1 cellular context compared by ENCODE assay signal in the genomic region with DNA sequence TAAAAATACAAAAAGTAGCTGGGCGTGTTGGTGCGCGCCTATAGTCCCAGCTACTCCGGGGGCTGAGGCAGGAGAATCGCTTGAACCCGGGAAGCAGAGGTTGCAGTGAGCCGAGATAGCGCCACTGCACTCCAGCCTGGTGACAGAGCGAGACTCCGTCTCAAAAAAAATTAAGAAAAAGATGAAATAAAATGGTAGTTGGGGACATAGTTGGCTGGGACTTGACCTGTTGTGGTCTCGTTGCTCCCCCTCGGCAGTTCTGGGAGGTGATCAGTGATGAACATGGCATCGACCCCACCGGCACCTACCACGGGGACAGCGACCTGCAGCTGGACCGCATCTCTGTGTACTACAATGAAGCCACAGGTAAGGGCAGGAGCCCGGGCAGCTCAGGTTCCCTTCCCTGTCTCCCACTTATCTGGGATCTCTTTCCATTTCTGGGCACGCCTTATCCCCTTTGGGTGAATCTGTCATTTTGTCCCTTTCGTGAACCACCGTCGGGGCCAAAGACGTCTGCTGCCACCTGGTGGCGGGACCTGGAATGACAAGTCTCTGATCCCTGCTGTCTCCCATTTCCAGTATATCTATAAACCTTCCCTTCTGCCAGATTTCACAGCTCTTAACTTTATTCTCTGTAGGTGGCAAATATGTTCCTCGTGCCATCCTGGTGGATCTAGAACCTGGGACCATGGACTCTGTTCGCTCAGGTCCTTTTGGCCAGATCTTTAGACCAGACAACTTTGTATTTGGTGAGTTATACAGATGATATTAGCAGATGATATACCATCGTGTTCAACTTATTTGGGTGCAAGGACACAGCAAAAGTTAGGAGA.
TF ChIP-seq lines count a peak whose summit lies in the region.

No MANE protein-coding gene starts in this region.

TF ChIP-seq in HepG2, 621 proteins besides CTCF, POLR2A, EP300 and RAD21 (continued from another document and continues in another):
- TF ChIP-seq, protein P1, sequence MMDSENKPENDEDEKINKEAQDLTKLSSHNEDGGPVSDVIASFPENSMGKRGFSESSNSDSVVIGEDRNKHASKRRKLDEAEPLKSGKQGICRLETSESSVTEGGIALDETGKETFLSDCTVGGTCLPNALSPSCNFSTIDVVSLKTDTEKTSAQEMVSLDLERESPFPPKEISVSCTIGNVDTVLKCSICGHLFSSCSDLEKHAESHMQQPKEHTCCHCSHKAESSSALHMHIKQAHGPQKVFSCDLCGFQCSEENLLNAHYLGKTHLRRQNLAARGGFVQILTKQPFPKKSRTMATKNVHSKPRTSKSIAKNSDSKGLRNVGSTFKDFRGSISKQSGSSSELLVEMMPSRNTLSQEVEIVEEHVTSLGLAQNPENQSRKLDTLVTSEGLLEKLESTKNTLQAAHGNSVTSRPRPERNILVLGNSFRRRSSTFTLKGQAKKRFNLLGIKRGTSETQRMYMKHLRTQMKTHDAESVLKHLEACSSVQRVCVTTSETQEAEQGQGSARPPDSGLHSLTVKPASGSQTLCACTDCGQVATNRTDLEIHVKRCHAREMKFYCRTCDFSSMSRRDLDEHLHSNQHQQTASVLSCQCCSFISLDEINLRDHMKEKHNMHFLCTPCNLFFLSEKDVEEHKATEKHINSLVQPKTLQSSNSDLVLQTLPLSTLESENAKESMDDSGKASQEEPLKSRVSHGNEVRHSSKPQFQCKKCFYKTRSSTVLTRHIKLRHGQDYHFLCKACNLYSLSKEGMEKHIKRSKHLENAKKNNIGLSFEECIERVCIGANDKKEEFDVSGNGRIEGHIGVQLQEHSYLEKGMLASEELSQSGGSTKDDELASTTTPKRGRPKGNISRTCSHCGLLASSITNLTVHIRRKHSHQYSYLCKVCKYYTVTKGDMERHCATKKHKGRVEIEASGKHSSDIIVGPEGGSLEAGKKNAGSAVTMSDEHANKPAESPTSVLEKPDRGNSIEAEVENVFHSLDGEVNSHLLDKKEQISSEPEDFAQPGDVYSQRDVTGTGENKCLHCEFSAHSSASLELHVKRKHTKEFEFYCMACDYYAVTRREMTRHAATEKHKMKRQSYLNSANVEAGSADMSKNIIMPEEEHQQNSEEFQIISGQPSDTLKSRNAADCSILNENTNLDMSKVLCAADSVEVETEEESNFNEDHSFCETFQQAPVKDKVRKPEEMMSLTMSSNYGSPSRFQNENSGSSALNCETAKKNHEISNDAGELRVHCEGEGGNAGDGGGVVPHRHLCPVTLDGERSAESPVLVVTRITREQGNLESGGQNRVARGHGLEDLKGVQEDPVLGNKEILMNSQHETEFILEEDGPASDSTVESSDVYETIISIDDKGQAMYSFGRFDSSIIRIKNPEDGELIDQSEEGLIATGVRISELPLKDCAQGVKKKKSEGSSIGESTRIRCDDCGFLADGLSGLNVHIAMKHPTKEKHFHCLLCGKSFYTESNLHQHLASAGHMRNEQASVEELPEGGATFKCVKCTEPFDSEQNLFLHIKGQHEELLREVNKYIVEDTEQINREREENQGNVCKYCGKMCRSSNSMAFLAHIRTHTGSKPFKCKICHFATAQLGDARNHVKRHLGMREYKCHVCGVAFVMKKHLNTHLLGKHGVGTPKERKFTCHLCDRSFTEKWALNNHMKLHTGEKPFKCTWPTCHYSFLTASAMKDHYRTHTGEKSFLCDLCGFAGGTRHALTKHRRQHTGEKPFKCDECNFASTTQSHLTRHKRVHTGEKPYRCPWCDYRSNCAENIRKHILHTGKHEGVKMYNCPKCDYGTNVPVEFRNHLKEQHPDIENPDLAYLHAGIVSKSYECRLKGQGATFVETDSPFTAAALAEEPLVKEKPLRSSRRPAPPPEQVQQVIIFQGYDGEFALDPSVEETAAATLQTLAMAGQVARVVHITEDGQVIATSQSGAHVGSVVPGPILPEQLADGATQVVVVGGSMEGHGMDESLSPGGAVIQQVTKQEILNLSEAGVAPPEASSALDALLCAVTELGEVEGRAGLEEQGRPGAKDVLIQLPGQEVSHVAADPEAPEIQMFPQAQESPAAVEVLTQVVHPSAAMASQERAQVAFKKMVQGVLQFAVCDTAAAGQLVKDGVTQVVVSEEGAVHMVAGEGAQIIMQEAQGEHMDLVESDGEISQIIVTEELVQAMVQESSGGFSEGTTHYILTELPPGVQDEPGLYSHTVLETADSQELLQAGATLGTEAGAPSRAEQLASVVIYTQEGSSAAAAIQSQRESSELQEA (CRISPR knock-in tag; IDR thresholded peaks at IDR 0.05; ENCODE audit: not compliant biosample characterization): no peak
- TF ChIP-seq, protein P2, sequence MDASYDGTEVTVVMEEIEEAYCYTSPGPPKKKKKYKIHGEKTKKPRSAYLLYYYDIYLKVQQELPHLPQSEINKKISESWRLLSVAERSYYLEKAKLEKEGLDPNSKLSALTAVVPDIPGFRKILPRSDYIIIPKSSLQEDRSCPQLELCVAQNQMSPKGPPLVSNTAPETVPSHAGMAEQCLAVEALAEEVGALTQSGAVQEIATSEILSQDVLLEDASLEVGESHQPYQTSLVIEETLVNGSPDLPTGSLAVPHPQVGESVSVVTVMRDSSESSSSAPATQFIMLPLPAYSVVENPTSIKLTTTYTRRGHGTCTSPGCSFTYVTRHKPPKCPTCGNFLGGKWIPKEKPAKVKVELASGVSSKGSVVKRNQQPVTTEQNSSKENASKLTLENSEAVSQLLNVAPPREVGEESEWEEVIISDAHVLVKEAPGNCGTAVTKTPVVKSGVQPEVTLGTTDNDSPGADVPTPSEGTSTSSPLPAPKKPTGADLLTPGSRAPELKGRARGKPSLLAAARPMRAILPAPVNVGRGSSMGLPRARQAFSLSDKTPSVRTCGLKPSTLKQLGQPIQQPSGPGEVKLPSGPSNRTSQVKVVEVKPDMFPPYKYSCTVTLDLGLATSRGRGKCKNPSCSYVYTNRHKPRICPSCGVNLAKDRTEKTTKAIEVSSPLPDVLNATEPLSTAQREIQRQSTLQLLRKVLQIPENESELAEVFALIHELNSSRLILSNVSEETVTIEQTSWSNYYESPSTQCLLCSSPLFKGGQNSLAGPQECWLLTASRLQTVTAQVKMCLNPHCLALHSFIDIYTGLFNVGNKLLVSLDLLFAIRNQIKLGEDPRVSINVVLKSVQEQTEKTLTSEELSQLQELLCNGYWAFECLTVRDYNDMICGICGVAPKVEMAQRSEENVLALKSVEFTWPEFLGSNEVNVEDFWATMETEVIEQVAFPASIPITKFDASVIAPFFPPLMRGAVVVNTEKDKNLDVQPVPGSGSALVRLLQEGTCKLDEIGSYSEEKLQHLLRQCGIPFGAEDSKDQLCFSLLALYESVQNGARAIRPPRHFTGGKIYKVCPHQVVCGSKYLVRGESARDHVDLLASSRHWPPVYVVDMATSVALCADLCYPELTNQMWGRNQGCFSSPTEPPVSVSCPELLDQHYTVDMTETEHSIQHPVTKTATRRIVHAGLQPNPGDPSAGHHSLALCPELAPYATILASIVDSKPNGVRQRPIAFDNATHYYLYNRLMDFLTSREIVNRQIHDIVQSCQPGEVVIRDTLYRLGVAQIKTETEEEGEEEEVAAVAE (CRISPR knock-in tag; IDR thresholded peaks at IDR 0.05; ENCODE audit: borderline replicate concordance): no peak
- TF ChIP-seq ZNF326 (CRISPR knock-in tag; IDR thresholded peaks at IDR 0.05; ENCODE audit: borderline replicate concordance) (peak; percentile 40; the same call in 1 of the 2 replicates), ZNF160 (CRISPR knock-in tag; IDR thresholded peaks at IDR 0.05) (no peak), SRSF1 (optimal IDR thresholded peaks at IDR 0.05; ENCODE audit: low read depth, low read length) (no peak), ZNF598 (CRISPR knock-in tag; IDR thresholded peaks at IDR 0.05; ENCODE audit: borderline replicate concordance) (0 out of 2 replicates have a peak, but pooled peaks have one; percentile 19), ZMYM3 (CRISPR knock-in tag; IDR thresholded peaks at IDR 0.05) (no peak), ZNF549 (CRISPR knock-in tag; IDR thresholded peaks at IDR 0.05) (no peak), GPN1 (CRISPR knock-in tag; IDR thresholded peaks at IDR 0.05; ENCODE audit: borderline replicate concordance) (no peak), GABPB1 (CRISPR knock-in tag; IDR thresholded peaks at IDR 0.05) (0 out of 2 replicates have a peak, but pooled peaks have one; percentile 9), NFE2L1 (CRISPR knock-in tag; IDR thresholded peaks at IDR 0.05; ENCODE audit: borderline replicate concordance) (no peak), EEA1 (CRISPR knock-in tag; IDR thresholded peaks at IDR 0.05; ENCODE audit: borderline replicate concordance) (no peak), ZNF232 (CRISPR knock-in tag; IDR thresholded peaks at IDR 0.05; ENCODE audit: borderline replicate concordance) (no peak), ZNF816 (CRISPR knock-in tag; IDR thresholded peaks at IDR 0.05; ENCODE audit: borderline replicate concordance) (no peak), ZNF75D (CRISPR knock-in tag; IDR thresholded peaks at IDR 0.05; ENCODE audit: borderline replicate concordance) (no peak), HOXA7 (CRISPR knock-in tag; IDR thresholded peaks at IDR 0.05) (no peak), ZNF367 (CRISPR knock-in tag; IDR thresholded peaks at IDR 0.05; ENCODE audit: borderline replicate concordance) (no peak), ZNF30 (CRISPR knock-in tag; IDR thresholded peaks at IDR 0.05) (no peak), RFXANK (CRISPR knock-in tag; IDR thresholded peaks at IDR 0.05) (no peak), NAIF1 (CRISPR knock-in tag; IDR thresholded peaks at IDR 0.05; ENCODE audit: borderline replicate concordance) (0 out of 2 replicates have a peak, but pooled peaks have one; percentile 40), STAT5B (CRISPR knock-in tag; IDR thresholded peaks at IDR 0.05) (no peak), PAF1 (CRISPR knock-in tag; IDR thresholded peaks at IDR 0.05) (0 out of 2 replicates have a peak, but pooled peaks have one; percentile 81), ZNF678 (CRISPR knock-in tag; IDR thresholded peaks at IDR 0.05) (no peak), GZF1 (CRISPR knock-in tag; IDR thresholded peaks at IDR 0.05) (no peak)
- TF ChIP-seq, protein P3, sequence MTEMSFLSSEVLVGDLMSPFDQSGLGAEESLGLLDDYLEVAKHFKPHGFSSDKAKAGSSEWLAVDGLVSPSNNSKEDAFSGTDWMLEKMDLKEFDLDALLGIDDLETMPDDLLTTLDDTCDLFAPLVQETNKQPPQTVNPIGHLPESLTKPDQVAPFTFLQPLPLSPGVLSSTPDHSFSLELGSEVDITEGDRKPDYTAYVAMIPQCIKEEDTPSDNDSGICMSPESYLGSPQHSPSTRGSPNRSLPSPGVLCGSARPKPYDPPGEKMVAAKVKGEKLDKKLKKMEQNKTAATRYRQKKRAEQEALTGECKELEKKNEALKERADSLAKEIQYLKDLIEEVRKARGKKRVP (CRISPR knock-in tag; IDR thresholded peaks at IDR 0.05): no peak
- TF ChIP-seq, protein P4, sequence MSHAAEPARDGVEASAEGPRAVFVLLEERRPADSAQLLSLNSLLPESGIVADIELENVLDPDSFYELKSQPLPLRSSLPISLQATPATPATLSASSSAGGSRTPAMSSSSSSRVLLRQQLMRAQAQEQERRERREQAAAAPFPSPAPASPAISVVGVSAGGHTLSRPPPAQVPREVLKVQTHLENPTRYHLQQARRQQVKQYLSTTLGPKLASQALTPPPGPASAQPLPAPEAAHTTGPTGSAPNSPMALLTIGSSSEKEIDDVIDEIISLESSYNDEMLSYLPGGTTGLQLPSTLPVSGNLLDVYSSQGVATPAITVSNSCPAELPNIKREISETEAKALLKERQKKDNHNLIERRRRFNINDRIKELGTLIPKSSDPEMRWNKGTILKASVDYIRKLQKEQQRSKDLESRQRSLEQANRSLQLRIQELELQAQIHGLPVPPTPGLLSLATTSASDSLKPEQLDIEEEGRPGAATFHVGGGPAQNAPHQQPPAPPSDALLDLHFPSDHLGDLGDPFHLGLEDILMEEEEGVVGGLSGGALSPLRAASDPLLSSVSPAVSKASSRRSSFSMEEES (CRISPR knock-in tag; IDR thresholded peaks at IDR 0.05): no peak
- TF ChIP-seq, protein P5, sequence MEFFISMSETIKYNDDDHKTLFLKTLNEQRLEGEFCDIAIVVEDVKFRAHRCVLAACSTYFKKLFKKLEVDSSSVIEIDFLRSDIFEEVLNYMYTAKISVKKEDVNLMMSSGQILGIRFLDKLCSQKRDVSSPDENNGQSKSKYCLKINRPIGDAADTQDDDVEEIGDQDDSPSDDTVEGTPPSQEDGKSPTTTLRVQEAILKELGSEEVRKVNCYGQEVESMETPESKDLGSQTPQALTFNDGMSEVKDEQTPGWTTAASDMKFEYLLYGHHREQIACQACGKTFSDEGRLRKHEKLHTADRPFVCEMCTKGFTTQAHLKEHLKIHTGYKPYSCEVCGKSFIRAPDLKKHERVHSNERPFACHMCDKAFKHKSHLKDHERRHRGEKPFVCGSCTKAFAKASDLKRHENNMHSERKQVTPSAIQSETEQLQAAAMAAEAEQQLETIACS (CRISPR knock-in tag; IDR thresholded peaks at IDR 0.05): no peak
- TF ChIP-seq, protein P6, sequence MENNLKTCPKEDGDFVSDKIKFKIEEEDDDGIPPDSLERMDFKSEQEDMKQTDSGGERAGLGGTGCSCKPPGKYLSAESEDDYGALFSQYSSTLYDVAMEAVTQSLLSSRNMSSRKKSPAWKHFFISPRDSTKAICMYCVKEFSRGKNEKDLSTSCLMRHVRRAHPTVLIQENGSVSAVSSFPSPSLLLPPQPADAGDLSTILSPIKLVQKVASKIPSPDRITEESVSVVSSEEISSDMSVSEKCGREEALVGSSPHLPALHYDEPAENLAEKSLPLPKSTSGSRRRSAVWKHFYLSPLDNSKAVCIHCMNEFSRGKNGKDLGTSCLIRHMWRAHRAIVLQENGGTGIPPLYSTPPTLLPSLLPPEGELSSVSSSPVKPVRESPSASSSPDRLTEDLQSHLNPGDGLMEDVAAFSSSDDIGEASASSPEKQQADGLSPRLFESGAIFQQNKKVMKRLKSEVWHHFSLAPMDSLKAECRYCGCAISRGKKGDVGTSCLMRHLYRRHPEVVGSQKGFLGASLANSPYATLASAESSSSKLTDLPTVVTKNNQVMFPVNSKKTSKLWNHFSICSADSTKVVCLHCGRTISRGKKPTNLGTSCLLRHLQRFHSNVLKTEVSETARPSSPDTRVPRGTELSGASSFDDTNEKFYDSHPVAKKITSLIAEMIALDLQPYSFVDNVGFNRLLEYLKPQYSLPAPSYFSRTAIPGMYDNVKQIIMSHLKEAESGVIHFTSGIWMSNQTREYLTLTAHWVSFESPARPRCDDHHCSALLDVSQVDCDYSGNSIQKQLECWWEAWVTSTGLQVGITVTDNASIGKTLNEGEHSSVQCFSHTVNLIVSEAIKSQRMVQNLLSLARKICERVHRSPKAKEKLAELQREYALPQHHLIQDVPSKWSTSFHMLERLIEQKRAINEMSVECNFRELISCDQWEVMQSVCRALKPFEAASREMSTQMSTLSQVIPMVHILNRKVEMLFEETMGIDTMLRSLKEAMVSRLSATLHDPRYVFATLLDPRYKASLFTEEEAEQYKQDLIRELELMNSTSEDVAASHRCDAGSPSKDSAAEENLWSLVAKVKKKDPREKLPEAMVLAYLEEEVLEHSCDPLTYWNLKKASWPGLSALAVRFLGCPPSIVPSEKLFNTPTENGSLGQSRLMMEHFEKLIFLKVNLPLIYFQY (CRISPR knock-in tag; IDR thresholded peaks at IDR 0.05; ENCODE audit: borderline replicate concordance): no peak
